ENCODE assay signal across 11 cellular contexts in the genomic region with DNA sequence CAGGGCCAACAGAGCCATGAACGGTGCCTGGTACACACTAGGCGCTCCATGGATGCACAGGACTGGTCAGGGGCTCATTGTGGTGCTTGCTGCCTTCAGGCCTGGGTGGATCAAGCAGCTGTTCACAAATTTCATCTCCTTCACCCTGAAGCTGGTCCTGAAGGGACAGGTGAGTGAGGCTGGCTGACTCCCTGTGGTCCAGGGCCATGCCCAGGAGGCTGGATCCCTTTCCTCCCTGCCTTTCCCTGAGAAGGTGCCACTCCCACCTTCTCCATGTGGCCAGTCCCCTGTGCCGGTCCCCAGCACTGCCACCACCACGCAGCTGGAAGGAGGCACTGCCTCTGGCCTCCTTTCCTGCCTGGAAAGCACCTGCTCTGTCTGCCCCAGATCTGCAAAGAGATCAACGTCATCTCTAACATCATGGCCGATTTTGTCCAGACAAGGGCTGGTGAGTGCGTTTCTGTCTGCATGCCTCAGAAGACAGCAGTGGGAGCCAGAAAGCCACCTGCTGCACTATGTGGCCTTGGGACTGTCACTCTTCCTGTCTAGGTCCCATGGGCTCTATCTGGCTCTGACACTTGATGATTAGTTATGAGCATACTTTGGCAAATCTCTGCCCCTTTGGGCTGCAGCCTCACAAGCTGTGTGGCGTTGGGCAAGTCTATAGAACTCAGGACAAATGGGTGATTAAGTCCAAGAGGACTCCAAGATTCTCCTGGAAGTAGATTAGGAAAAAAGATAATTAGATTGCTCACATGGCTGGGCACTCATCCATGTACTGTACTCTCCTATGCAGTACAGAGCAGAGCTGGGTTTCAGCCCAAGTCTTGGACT. TPM values are rescaled to one million over a fixed set of nuclear protein-coding genes. Genes with fewer than 3 reads are reported as not detected.
DNase-seq lines count a peak whose midpoint lies in the region; ATAC-seq and TF ChIP-seq lines count a peak whose summit lies in the region.
"Had no signal": no experiment of that assay in that cellular context is flagged by ENCODE, and none has a peak within 500 bp of the region (broad histone marks: within the 10 kb centered on the region; RNA-seq: fewer than 3 reads in every experiment).

No MANE protein-coding gene starts in this region.

- no peak for TF ChIP-seq CTCF in body of pancreas (IDR thresholded peaks at IDR 0.05)

- no peaks in the 10 kb centered on the region for H3K36me3 Mint-ChIP-seq in activated naive CD4-positive, alpha-beta T cell treated with anti-CD3 and anti-CD28 coated beads for 36 hours (ENCODE audit: low read depth)

- peaks cover 23% of the 10 kb centered on the region for H3K4me1 Mint-ChIP-seq in activated naive CD4-positive, alpha-beta T cell treated with anti-CD3 and anti-CD28 coated beads for 36 hours (ENCODE audit: low read depth)

- H3K27me3 Mint-ChIP-seq in activated naive CD4-positive, alpha-beta T cell treated with anti-CD3 and anti-CD28 coated beads for 36 hours (ENCODE audit: low read depth), result no peaks in the 10 kb centered on the region

- H3K27me3 ChIP-seq in body of pancreas, result no peaks in the 10 kb centered on the region

- no peak overlapping the region for H3K27ac ChIP-seq in body of pancreas

- H3K4me3 ChIP-seq in body of pancreas, result no peak overlapping the region

- TF ChIP-seq POLR2A in body of pancreas (IDR thresholded peaks at IDR 0.05), result no peak

- no peaks in the 10 kb centered on the region for H3K9me3 ChIP-seq in body of pancreas

- no peak overlapping the region for H3K27ac Mint-ChIP-seq in activated naive CD4-positive, alpha-beta T cell treated with anti-CD3 and anti-CD28 coated beads for 36 hours

- ATAC-seq in GM19467 (IDR thresholded peaks at IDR 0.05; ENCODE audit: unreplicated experiment) (peak; percentile 58), HG03108 (IDR thresholded peaks at IDR 0.05; ENCODE audit: unreplicated experiment) (peak; percentile 83), body of pancreas (peak; percentile 67)

- WGBS in body of pancreas, 2 donors, result 37 to 41% methylated on average over 6 to 8 of the region's 8 CpGs

- POLR2A ChIA-PET in HEK293T (lab: Yijun Ruan, JAX), result no interaction called here

- H3K4me3 Mint-ChIP-seq in activated naive CD4-positive, alpha-beta T cell treated with anti-CD3 and anti-CD28 coated beads for 36 hours, result no peak overlapping the region

- H3K4me1 ChIP-seq in body of pancreas, result peaks cover 9% of the 10 kb centered on the region

- CTCF ChIA-PET in HEK293T (lab: Yijun Ruan, JAX), result no interaction called here
- CTCF ChIA-PET in activated naive CD4-positive, alpha-beta T cell treated with anti-CD3 and anti-CD28 coated beads for 36 hours (lab: Charles Lee), result interaction anchor here (1.1 to 2.0 kb wide), 5 partner anchors 9 to 104 kb away, joined by 4 to 6 read pairs (median 5); no protein-coding TSS in a partner anchor

- no peaks in the 10 kb centered on the region for H3K9me3 Mint-ChIP-seq in activated naive CD4-positive, alpha-beta T cell treated with anti-CD3 and anti-CD28 coated beads for 36 hours

- no peaks in the 10 kb centered on the region for H3K36me3 ChIP-seq in body of pancreas (replicated peaks in 1 of 2; ENCODE audit: insufficient read depth in 1 of 2, low read depth in 2 of 2)

- peak; percentile 24 for DNase-seq in GM03348 (ENCODE audit: low spot score)
- peak in 1 of 4 donors; percentile 10 for DNase-seq in body of pancreas
- no peak for DNase-seq in SHP77 treated with DMSO at 0.1 percent for 48 hours (lab: John Stamatoyannopoulos, UW)
- DNase-seq in HEK293T (ENCODE audit: extremely low spot score), result no peak
- no peak for DNase-seq in activated naive CD4-positive, alpha-beta T cell treated with anti-CD3 and anti-CD28 coated beads for 36 hours
- no peak for DNase-seq in DMS114 treated with DMSO at 0.1 percent for 48 hours (lab: John Stamatoyannopoulos, UW; ENCODE audit: unreplicated experiment)
- DNase-seq: COR-L47, Kasumi-1, SW 1271 had no signal

- intact Hi-C loops in body of pancreas (cut with DNase I), result no loop called here
- intact Hi-C loops in activated naive CD4-positive, alpha-beta T cell treated with anti-CD3 and anti-CD28 coated beads for 36 hours (cut with micrococcal nuclease), result no loop called here

TF ChIP-seq in HEK293T, 16 proteins besides CTCF, POLR2A, EP300 and RAD21:
- TF ChIP-seq ZNF384 (IDR thresholded peaks at IDR 0.05) (no peak), ARNT (IDR thresholded peaks at IDR 0.05) (no peak)

RNA-seq across cellular contexts. Expression of gene CETP, which starts 9.4 kb away (rescaled TPM):
- under 1 TPM in 1 of 2 donors, not detected in 1; 0.66 TPM for total RNA-seq in body of pancreas
- not detected for total RNA-seq in activated naive CD4-positive, alpha-beta T cell treated with anti-CD3 and anti-CD28 coated beads for 36 hours

RNA-seq across cellular contexts. Expression of gene NLRC5, which starts 18.2 kb away (rescaled TPM):
- total RNA-seq in body of pancreas, result 10 to 100 TPM in 1 of 2 donors, 1 to 10 TPM in 1; 8.3 to 23.4 TPM
- total RNA-seq in activated naive CD4-positive, alpha-beta T cell treated with anti-CD3 and anti-CD28 coated beads for 36 hours, result 100 to 1,000 TPM; 104 to 119 TPM

RNA-seq across cellular contexts. Expression of gene HERPUD1, which starts 39.2 kb away (rescaled TPM):
- 100 to 1,000 TPM; 211 to 293 TPM for total RNA-seq in body of pancreas
- 100 to 1,000 TPM; 118 to 120 TPM for total RNA-seq in activated naive CD4-positive, alpha-beta T cell treated with anti-CD3 and anti-CD28 coated beads for 36 hours

Comparison
In these comparisons a context has a peak if more than half of its experiments do, and no peak if none do; other contexts are left out.
1. RNA of gene NLRC5, which starts 18.2 kb away (total RNA-seq): 104 to 119 TPM in activated naive CD4-positive, alpha-beta T cell treated with anti-CD3 and anti-CD28 coated beads for 36 hours; 8.3 to 23.4 TPM in body of pancreas; every median in the first group is over 4 times any median in the second.
2. Peak in every context shown above with its lines, with median percentiles within 50 percentile points of each other: ATAC-seq.